ENCODE assay signal across 10 cellular contexts in genomic region chr15:64701051-64701450, GRCh38.
DNase-seq lines count a peak whose midpoint lies in the region; ATAC-seq and TF ChIP-seq lines count a peak whose summit lies in the region.
"Had no signal": no experiment of that assay in that cellular context is flagged by ENCODE, and none has a peak within 500 bp of the region (broad histone marks: within the 10 kb centered on the region; RNA-seq: fewer than 3 reads in every experiment).

No MANE protein-coding gene starts in this region.

- no peaks in the 10 kb centered on the region for H3K9me3 Mint-ChIP-seq in effector memory CD8-positive, alpha-beta T cell
- H3K9me3 Mint-ChIP-seq in nephron: no peaks in the 10 kb centered on the region

- peak overlapping the region; percentile 75 to 89 for H3K27ac Mint-ChIP-seq in effector memory CD8-positive, alpha-beta T cell
- H3K27ac Mint-ChIP-seq in nephron: peak overlapping the region; percentile 92 to 95 (median 94)

- H3K4me1 Mint-ChIP-seq in effector memory CD8-positive, alpha-beta T cell (ENCODE audit: low read depth in 2 of 2): peaks cover 38 to 61% of the 10 kb centered on the region in 2 donors
- H3K4me1 Mint-ChIP-seq in nephron: peaks cover 68% of the 10 kb centered on the region

- H3K36me3 ChIP-seq in ACC112 (ENCODE audit: insufficient read depth, low read length) (no peaks in the 10 kb centered on the region), HUES64 (ENCODE audit: insufficient read depth, low read length) (peaks cover 28% of the 10 kb centered on the region)

- peaks cover 16% of the 10 kb centered on the region for H3K36me3 Mint-ChIP-seq in effector memory CD8-positive, alpha-beta T cell (ENCODE audit: insufficient read depth)
- H3K36me3 Mint-ChIP-seq in nephron (ENCODE audit: low read depth): peaks cover 4% of the 10 kb centered on the region

- H3K27ac ChIP-seq in ACC112 (ENCODE audit: low read depth, low read length): no peak overlapping the region
- H3K27ac ChIP-seq in HUES64 (ENCODE audit: low read depth, low read length): peak overlapping the region; percentile 99

- H2AFZ ChIP-seq in ACC112 (ENCODE audit: low read length, unreplicated experiment): no peak overlapping the region

- in situ Hi-C loops in KBM-7 (cut with MboI; ENCODE audit: low pct_unique_long_range_greater_than_20kb, low sequenced_read_pairs): no loop called here

- ATAC-seq in effector memory CD8-positive, alpha-beta T cell (replicated peaks): no peak
- ATAC-seq in GM19452 (IDR thresholded peaks at IDR 0.05; ENCODE audit: unreplicated experiment): no peak
- ATAC-seq in HG02970 (IDR thresholded peaks at IDR 0.05; ENCODE audit: low FRiP score, unreplicated experiment): no peak

- no peak for TF ChIP-seq CTCF in nephron (IDR thresholded peaks at IDR 0.05; ENCODE audit: unreplicated experiment in 3 of 3)

- 0% methylated on average over 3 of the region's 3 CpGs for WGBS in HUES64

- DNase-seq in effector memory CD8-positive, alpha-beta T cell: no peak
- DNase-seq in KBM-7 (no peak), COR-L47 (lab: John Stamatoyannopoulos, UW) (no peak)
- DNase-seq: EL; stimulated activated CD4-positive, alpha-beta T cell treated with anti-CD3 and anti-CD28 coated beads, Interleukin-4, amount 100 ng/mL, for 4 hours had no signal

- no peaks in the 10 kb centered on the region for H3K9me3 ChIP-seq in HUES64 (ENCODE audit: insufficient read depth, low read depth, low read length)

- peaks cover 65% of the 10 kb centered on the region for H3K79me2 ChIP-seq in ACC112 (ENCODE audit: control insufficient read depth, insufficient read depth, low read length, unreplicated experiment)

- peak overlapping the region; percentile 88 for H3K9ac ChIP-seq in HUES64 (ENCODE audit: low read depth, low read length)

- H3K27me3 Mint-ChIP-seq in effector memory CD8-positive, alpha-beta T cell: no peaks in the 10 kb centered on the region
- no peaks in the 10 kb centered on the region for H3K27me3 Mint-ChIP-seq in nephron (ENCODE audit: low read depth)

- no peaks in the 10 kb centered on the region for H3K27me3 ChIP-seq in ACC112 (ENCODE audit: insufficient read depth, low read length)
- H3K27me3 ChIP-seq in HUES64 (ENCODE audit: insufficient read depth, low read length): no peaks in the 10 kb centered on the region

- peak overlapping the region; percentile 67 to 85 for H3K4me3 Mint-ChIP-seq in effector memory CD8-positive, alpha-beta T cell
- peak overlapping the region; percentile 88 to 94 (median 92) for H3K4me3 Mint-ChIP-seq in nephron

- peak overlapping the region; percentile 96 for H3K4me3 ChIP-seq in ACC112 (ENCODE audit: low read depth, low read length)
- H3K4me3 ChIP-seq in HUES64 (ENCODE audit: low read length): peak overlapping the region; percentile 83

- H3K4me1 ChIP-seq in ACC112 (ENCODE audit: control insufficient read depth, insufficient read depth, low read length, unreplicated experiment) (peaks cover 49% of the 10 kb centered on the region), HUES64 (ENCODE audit: insufficient read depth, low read length) (peaks cover 59% of the 10 kb centered on the region)
